Comparison of ENCODE assay signal across 8 cellular contexts in genomic region chr17:18857864-18858566, GRCh38. TPM values are rescaled to one million over a fixed set of nuclear protein-coding genes. Genes with fewer than 3 reads are reported as not detected.
DNase-seq lines count a peak whose midpoint lies in the region; ATAC-seq and TF ChIP-seq lines count a peak whose summit lies in the region.

A gene with protein sequence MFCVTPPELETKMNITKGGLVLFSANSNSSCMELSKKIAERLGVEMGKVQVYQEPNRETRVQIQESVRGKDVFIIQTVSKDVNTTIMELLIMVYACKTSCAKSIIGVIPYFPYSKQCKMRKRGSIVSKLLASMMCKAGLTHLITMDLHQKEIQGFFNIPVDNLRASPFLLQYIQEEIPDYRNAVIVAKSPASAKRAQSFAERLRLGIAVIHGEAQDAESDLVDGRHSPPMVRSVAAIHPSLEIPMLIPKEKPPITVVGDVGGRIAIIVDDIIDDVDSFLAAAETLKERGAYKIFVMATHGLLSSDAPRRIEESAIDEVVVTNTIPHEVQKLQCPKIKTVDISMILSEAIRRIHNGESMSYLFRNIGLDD (plus strand): TSS chr17:18858131. CDS start chr17:18865834, 7,703 bp downstream.

- no peaks in the 10 kb centered on the region for H3K27me3 ChIP-seq in lower lobe of right lung (ENCODE audit: low read depth)

- DNase-seq in HT1080 (ENCODE audit: low read depth), result peak; percentile 75
- DNase-seq in NK-92 treated with Interleukin-12 subunit alpha and Interleukin-12 subunit beta, amount 100 ng/mL, for 24 hours (lab: John Stamatoyannopoulos, UW), result peak; percentile 86
- DNase-seq in activated CD8-positive, alpha-beta memory T cell treated with anti-CD3 and anti-CD28 coated beads for 1 hour (ENCODE audit: extremely low read depth in 1 of 2, low read depth in 1 of 2), result peak; percentile 88 to 95
- peak; percentile 98 for DNase-seq in ecto neural progenitor cell (ENCODE audit: low spot score)
- peak; percentile 98 for DNase-seq in lower lobe of right lung
- peak; percentile 92 to 94 for DNase-seq in stimulated activated CD4-positive, alpha-beta T cell treated with anti-CD3 and anti-CD28 coated beads, Interleukin-4, amount 100 ng/mL, for 48 hours (ENCODE audit: low read depth in 2 of 2)

- no peaks in the 10 kb centered on the region for H3K9me3 ChIP-seq in lower lobe of right lung

- intact Hi-C loops in lower lobe of right lung (cut with DNase I), result no loop called here

- H3K36me3 ChIP-seq in lower lobe of right lung, result no peaks in the 10 kb centered on the region

- no peak for TF ChIP-seq CTCF in C4-2B (conservative IDR thresholded peaks at IDR 0.05)
- no peak for TF ChIP-seq CTCF in lower lobe of right lung (IDR thresholded peaks at IDR 0.05)

- peak within 1 kb of the TSS; percentile 90 for H3K27ac ChIP-seq in C4-2B
- H3K27ac ChIP-seq in lower lobe of right lung, result peak within 1 kb of the TSS; percentile 91

- H3K4me3 ChIP-seq in lower lobe of right lung, result peak within 1 kb of the TSS; percentile 85

- H3K4me1 ChIP-seq in lower lobe of right lung, result peaks cover 45% of the 10 kb centered on the region

- ATAC-seq in GM19463 (IDR thresholded peaks at IDR 0.05; ENCODE audit: unreplicated experiment) (peak; percentile 65), lower lobe of right lung (peak; percentile 97 to 99)

RNA-seq across cellular contexts. Expression of the gene that starts here (rescaled TPM):
- total RNA-seq in HT1080 (2014; rRNA removed; shearing (Covaris generic)), result 34.4 and 49.2 TPM in 2 replicates
- polyA plus RNA-seq in HT1080 (2015; cell fraction: cytosol; rRNA removed), result 36.2 and 39.2 TPM in 2 replicates
- polyA plus RNA-seq in HT1080 (2015; cell fraction: nucleus; rRNA removed), result 34.5 and 40.9 TPM in 2 replicates
- 23.6 TPM for total RNA-seq in lower lobe of right lung

Comparison
In these comparisons a context has a peak if more than half of its experiments do, and no peak if none do; other contexts are left out.
1. Peak in every context shown above with its lines: DNase-seq, ATAC-seq, H3K4me3 ChIP-seq and H3K27ac ChIP-seq.